ENCODE assay signal across 1 cellular context in the genomic region with DNA sequence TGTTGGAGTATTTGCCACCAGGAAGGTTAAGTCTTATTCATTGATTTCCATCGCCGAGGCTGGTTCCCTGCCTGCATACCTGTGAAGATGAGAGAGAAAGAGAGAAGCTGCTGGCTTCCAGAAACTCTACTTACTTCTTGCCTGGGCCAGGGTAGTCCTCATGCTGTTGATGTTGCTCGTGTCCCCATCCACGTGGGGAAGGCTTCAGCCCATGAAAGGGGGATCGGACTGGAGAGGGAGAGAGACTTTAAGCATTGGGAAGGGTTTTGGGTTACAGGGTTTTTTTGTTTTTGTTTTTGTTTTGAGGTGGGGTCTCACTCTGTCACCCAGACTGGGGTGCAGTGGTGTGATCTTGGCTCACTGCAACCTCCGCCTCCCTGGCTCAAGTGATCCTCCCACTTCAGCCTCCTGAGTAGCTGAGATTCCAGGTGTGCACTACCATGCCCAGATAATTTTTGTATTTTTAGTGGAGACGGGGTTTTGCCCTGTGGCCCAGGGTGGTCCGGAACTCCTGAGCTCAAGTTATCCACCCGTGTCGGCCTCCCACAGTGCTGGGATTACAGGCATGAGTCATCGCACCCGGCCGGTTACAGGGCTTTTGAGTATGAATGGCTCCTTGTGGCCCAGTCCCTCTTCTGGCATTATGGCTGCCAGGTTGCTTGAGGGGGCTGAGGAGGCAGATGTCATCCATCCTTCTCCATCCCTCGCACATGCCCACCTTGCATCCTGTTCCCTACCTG.
TF ChIP-seq lines count a peak whose summit lies in the region.

No MANE protein-coding gene starts in this region.

TF ChIP-seq in HEK293, 187 proteins besides CTCF, POLR2A, EP300 and RAD21 (continued from another document):
- TF ChIP-seq ZNF791 (tag by site-specific recombination; IDR thresholded peaks at IDR 0.05) (no peak), ZNF707 (tag by site-specific recombination; IDR thresholded peaks at IDR 0.05) (no peak), HOXA7 (CRISPR knock-in tag; IDR thresholded peaks at IDR 0.05; ENCODE audit: borderline replicate concordance) (no peak), ZNF549 (tag by site-specific recombination; IDR thresholded peaks at IDR 0.05) (no peak), ZNF596 (tag by site-specific recombination; IDR thresholded peaks at IDR 0.05) (no peak), ZNF561 (tag by site-specific recombination; IDR thresholded peaks at IDR 0.05; ENCODE audit: borderline replicate concordance) (no peak), ZBTB1 (tag by site-specific recombination; IDR thresholded peaks at IDR 0.05) (no peak), ZNF660 (tag by site-specific recombination; IDR thresholded peaks at IDR 0.05) (0 out of 2 replicates have a peak, but pooled peaks have one; percentile 19), ZNF155 (tag by site-specific recombination; IDR thresholded peaks at IDR 0.05) (no peak), ZNF302 (tag by site-specific recombination; IDR thresholded peaks at IDR 0.05; ENCODE audit: low read depth) (no peak), ZNF600 (tag by site-specific recombination; IDR thresholded peaks at IDR 0.05) (peak; percentile 92)
